In genomic region chr6:117265425-117266266, GRCh38 we compare ENCODE assay signal across 8 cellular contexts. TPM values are rescaled to one million over a fixed set of nuclear protein-coding genes. Genes with fewer than 3 reads are reported as not detected.
DNase-seq lines count a peak whose midpoint lies in the region; ATAC-seq and TF ChIP-seq lines count a peak whose summit lies in the region.

Gene VGLL2, plus strand, starts transcription at chr6:117265558. Its CDS starts 206 bp downstream, at chr6:117265764.

- H3K4me3 ChIP-seq in fibroblast of mammary gland (ENCODE audit: control insufficient read depth, low read depth, low read length) (peak within 1 kb of the TSS; percentile 12), OCI-LY7 (ENCODE audit: low read depth, low read length, poor library complexity, severe bottlenecking) (no peak within 1 kb of the TSS)

- ATAC-seq in HG02852 (IDR thresholded peaks at IDR 0.05; ENCODE audit: unreplicated experiment): peak; percentile 19
- no peak for ATAC-seq in naive thymus-derived CD8-positive, alpha-beta T cell
- ATAC-seq in GM19351 (IDR thresholded peaks at IDR 0.05; ENCODE audit: unreplicated experiment): no peak

- peak; percentile 47 for DNase-seq in ELR (ENCODE audit: low read depth)
- peak; percentile 6 to 23 for DNase-seq in SW 1271 (lab: John Stamatoyannopoulos, UW)
- peak; percentile 38 for DNase-seq in fibroblast of mammary gland (ENCODE audit: low read depth)
- DNase-seq in naive thymus-derived CD8-positive, alpha-beta T cell: no peak
- DNase-seq in OCI-LY7 (ENCODE audit: low spot score): no peak
- DNase-seq in stimulated activated naive CD4-positive, alpha-beta T cell treated with Interleukin-2 at 50 U/mL for 16 hours (lab: John Stamatoyannopoulos, UW): no peak

- intact Hi-C loops in OCI-LY7 (cut with micrococcal nuclease; ENCODE audit: unreplicated experiment): no loop called here

- no peaks in the 10 kb centered on the region for H3K9me3 ChIP-seq in OCI-LY7 (ENCODE audit: low read length)

- H3K4me1 ChIP-seq in OCI-LY7 (ENCODE audit: insufficient read depth, low read length, poor library complexity, severe bottlenecking): no peaks in the 10 kb centered on the region

- POLR2A ChIA-PET in naive thymus-derived CD8-positive, alpha-beta T cell (lab: Charles Lee): no interaction called here
- POLR2A ChIA-PET in OCI-LY7 (lab: Charles Lee): no interaction called here

- H3K4me1 Mint-ChIP-seq in naive thymus-derived CD8-positive, alpha-beta T cell: peaks cover 11 to 50% (median 23%) of the 10 kb centered on the region in 4 donors

- CTCF ChIA-PET in OCI-LY7 (lab: Charles Lee; ENCODE audit: unreplicated experiment): no interaction called here

- peaks cover 0 to 2% (median 0%) of the 10 kb centered on the region in 3 donors for H3K36me3 Mint-ChIP-seq in naive thymus-derived CD8-positive, alpha-beta T cell

- peak within 1 kb of the TSS; percentile 55 to 88 (median 76) for H3K4me3 Mint-ChIP-seq in naive thymus-derived CD8-positive, alpha-beta T cell

- H3K36me3 ChIP-seq in OCI-LY7 (ENCODE audit: insufficient read depth, low read length): no peaks in the 10 kb centered on the region

- no peaks in the 10 kb centered on the region for H3K9me2 ChIP-seq in OCI-LY7 (ENCODE audit: insufficient read depth, low read length)

- peaks cover 38 to 89% (median 66%) of the 10 kb centered on the region in 5 donors for H3K27me3 Mint-ChIP-seq in naive thymus-derived CD8-positive, alpha-beta T cell

- no TSS peak for BruUV-seq in OCI-LY7 (replicated peaks; lab: Mats Ljungman, UMichigan)

- H3K4me2 ChIP-seq in OCI-LY7 (ENCODE audit: low read length): no peak within 1 kb of the TSS

- TF ChIP-seq CTCF in fibroblast of mammary gland (conservative IDR thresholded peaks at IDR 0.05; ENCODE audit: control insufficient read depth, insufficient read depth, low read depth, low read length): no peak
- no peak for TF ChIP-seq CTCF in OCI-LY7 (conservative IDR thresholded peaks at IDR 0.05; ENCODE audit: low read length)

- H3K79me2 ChIP-seq in OCI-LY7 (ENCODE audit: insufficient read depth, low read depth, low read length): no peaks in the 10 kb centered on the region

- H2AFZ ChIP-seq in OCI-LY7 (ENCODE audit: low read length): no peak within 1 kb of the TSS

- H4K20me1 ChIP-seq in OCI-LY7 (ENCODE audit: insufficient read depth, low read length): no peaks in the 10 kb centered on the region

- peak within 1 kb of the TSS in 1 of 10 donors; percentile 7 for H3K27ac Mint-ChIP-seq in naive thymus-derived CD8-positive, alpha-beta T cell

- no peak within 1 kb of the TSS for H3K27ac ChIP-seq in OCI-LY7 (ENCODE audit: low read depth, low read length, poor library complexity, severe bottlenecking)

- H3K9me3 Mint-ChIP-seq in naive thymus-derived CD8-positive, alpha-beta T cell: peaks cover 0 to 7% (median 4%) of the 10 kb centered on the region in 9 donors

RNA-seq across cellular contexts. Expression of gene VGLL2, which starts in this region (rescaled TPM):
- not detected for total RNA-seq in naive thymus-derived CD8-positive, alpha-beta T cell
- not detected for polyA plus RNA-seq in naive thymus-derived CD8-positive, alpha-beta T cell
- total RNA-seq in OCI-LY7 (2014; rRNA removed; shearing (Covaris generic)): not detected in 2 replicates
- not detected in 2 replicates for total RNA-seq in OCI-LY7 (2022)

Comparison
In these comparisons a context has a peak if more than half of its experiments do, and no peak if none do; other contexts are left out.
1. DNase-seq: peak in ELR (single experiment), SW 1271 (2 of 2) and fibroblast of mammary gland (single experiment); none in naive thymus-derived CD8-positive, alpha-beta T cell (0 of 10), OCI-LY7 (single experiment) and stimulated activated naive CD4-positive, alpha-beta T cell treated with Interleukin-2 at 50 U/mL for 16 hours (single experiment).